Comparison of ENCODE assay signal across 14 cellular contexts in the genomic region with DNA sequence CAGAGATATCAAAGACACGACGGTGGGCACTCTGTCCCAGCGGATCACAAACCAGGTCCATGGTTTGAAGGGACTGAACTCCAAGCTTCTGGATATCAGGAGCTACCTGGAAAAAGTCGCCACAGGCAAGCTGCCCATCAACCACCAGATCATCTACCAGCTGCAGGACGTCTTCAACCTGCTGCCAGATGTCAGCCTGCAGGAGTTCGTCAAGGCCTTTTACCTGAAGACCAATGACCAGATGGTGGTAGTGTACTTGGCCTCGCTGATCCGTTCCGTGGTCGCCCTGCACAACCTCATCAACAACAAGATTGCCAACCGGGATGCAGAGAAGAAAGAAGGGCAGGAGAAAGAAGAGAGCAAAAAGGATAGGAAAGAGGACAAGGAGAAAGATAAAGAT.
"Had no signal": no experiment of that assay in that cellular context is flagged by ENCODE, and none has a peak within 500 bp of the region (broad histone marks: within the 10 kb centered on the region; RNA-seq: fewer than 3 reads in every experiment).

No MANE protein-coding gene starts in this region.

- H3K4me3 Mint-ChIP-seq: activated naive CD4-positive, alpha-beta T cell treated with anti-CD3 and anti-CD28 coated beads, Interleukin-2, amount 10 ng/mL, durations not matched to agents 7 days and 5 days; activated T-helper 17 cell treated with anti-CD3 and anti-CD28 coated beads, Interleukin-2, amount 50 U/mL, for 72 hours; brain; T-helper 1 cell treated with Interleukin-12 subunit alpha and Interleukin-12 subunit beta and Interleukin-4 antibody, amounts not matched to agents 30 μg/mL and 1 μg/mL, for 36 hours had no signal

- ATAC-seq: activated T-helper 17 cell treated with anti-CD3 and anti-CD28 coated beads, Interleukin-2, amount 50 U/mL, for 72 hours; left ventricle myocardium superior; right cardiac atrium had no signal

- H3K4me1 Mint-ChIP-seq: activated naive CD4-positive, alpha-beta T cell treated with anti-CD3 and anti-CD28 coated beads, Interleukin-2, amount 10 ng/mL, durations not matched to agents 7 days and 5 days had no signal

- DNase-seq: activated CD4-positive, alpha-beta T cell treated with anti-CD3 and anti-CD28 coated beads, Interleukin-2, amount 50 U/mL, for 48 hours; activated CD8-positive, alpha-beta memory T cell treated with anti-CD3 and anti-CD28 coated beads, Interleukin-2, amount 50 U/mL, for 4 hours; activated naive CD4-positive, alpha-beta T cell treated with anti-CD3 and anti-CD28 coated beads, Interleukin-2, amount 10 ng/mL, durations not matched to agents 7 days and 5 days; effector CD8-positive, alpha-beta T cell; hypothalamus; left ventricle myocardium superior; right cardiac atrium; thyroid gland; WERI-Rb-1 had no signal

- H3K27me3 ChIP-seq: thyroid gland had no signal

- H3K27me3 Mint-ChIP-seq: activated naive CD4-positive, alpha-beta T cell treated with anti-CD3 and anti-CD28 coated beads, Interleukin-2, amount 10 ng/mL, durations not matched to agents 7 days and 5 days; activated T-helper 17 cell treated with anti-CD3 and anti-CD28 coated beads, Interleukin-2, amount 50 U/mL, for 72 hours; brain had no signal

- H3K4me1 ChIP-seq: prostate gland, thyroid gland had no signal

- H3K4me3 ChIP-seq: prostate gland, smooth muscle cell, thyroid gland had no signal

- H3K27ac Mint-ChIP-seq: activated naive CD4-positive, alpha-beta T cell treated with anti-CD3 and anti-CD28 coated beads, Interleukin-2, amount 10 ng/mL, durations not matched to agents 7 days and 5 days; activated T-helper 17 cell treated with anti-CD3 and anti-CD28 coated beads, Interleukin-2, amount 50 U/mL, for 72 hours; brain; T-helper 1 cell treated with Interleukin-12 subunit alpha and Interleukin-12 subunit beta and Interleukin-4 antibody, amounts not matched to agents 30 μg/mL and 1 μg/mL, for 36 hours had no signal

- H3K27ac ChIP-seq: prostate gland, thyroid gland, WERI-Rb-1 had no signal

- H3K9me3 ChIP-seq: prostate gland, thyroid gland had no signal

- H3K9me3 Mint-ChIP-seq: activated naive CD4-positive, alpha-beta T cell treated with anti-CD3 and anti-CD28 coated beads, Interleukin-2, amount 10 ng/mL, durations not matched to agents 7 days and 5 days; activated T-helper 17 cell treated with anti-CD3 and anti-CD28 coated beads, Interleukin-2, amount 50 U/mL, for 72 hours; brain; T-helper 1 cell treated with Interleukin-12 subunit alpha and Interleukin-12 subunit beta and Interleukin-4 antibody, amounts not matched to agents 30 μg/mL and 1 μg/mL, for 36 hours had no signal

- H3K4me2 ChIP-seq: smooth muscle cell had no signal
